Comparison of ENCODE assay signal across 1 cellular context in the genomic region with DNA sequence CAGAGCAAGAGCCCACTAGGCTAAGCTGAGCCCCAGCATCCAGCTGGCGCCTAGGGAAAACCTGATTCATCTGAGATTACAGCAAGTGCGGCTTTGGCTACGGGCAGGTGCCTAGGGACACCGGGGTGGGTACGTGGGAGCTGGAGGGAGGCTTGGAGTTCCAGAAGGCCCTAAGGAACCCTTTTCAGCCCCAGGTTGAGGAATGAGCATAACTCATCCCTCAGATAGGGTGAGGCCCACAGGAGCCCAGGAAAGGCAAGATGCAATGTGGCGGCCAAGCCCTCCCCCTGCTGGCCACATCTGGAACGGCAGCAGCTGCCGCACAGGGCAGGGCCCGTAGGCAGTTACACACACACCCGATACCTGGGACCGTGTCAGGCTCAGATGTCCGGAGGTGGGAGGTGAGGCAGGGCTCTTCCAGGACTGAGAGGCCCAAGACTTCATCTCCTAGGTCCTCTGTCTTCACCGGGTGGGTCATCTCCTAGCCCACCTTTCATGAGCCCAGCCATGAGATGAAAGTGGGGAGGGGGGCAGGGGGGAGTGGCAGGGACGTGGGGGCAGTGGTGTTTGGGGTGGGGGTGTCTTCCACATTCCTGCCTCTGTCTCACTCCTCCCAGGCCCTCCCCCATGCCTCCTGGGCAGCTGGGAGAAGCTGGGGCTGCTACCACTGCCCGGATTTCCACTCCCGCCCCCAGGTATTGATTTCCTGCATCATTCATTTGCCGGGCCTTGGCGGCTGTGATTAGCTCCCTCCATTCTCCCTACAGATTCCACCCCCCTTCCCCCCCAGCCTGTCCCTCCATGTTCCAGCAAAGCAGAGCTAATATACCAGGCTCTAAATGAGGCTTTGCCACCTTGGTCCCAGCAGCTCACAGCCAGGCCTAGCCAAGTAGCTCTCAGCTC.
TF ChIP-seq lines count a peak whose summit lies in the region.

No MANE protein-coding gene starts in this region.

TF ChIP-seq in K562, 482 proteins besides CTCF, POLR2A, EP300 and RAD21 (continued from another document and continues in another):
- TF ChIP-seq, protein P1, sequence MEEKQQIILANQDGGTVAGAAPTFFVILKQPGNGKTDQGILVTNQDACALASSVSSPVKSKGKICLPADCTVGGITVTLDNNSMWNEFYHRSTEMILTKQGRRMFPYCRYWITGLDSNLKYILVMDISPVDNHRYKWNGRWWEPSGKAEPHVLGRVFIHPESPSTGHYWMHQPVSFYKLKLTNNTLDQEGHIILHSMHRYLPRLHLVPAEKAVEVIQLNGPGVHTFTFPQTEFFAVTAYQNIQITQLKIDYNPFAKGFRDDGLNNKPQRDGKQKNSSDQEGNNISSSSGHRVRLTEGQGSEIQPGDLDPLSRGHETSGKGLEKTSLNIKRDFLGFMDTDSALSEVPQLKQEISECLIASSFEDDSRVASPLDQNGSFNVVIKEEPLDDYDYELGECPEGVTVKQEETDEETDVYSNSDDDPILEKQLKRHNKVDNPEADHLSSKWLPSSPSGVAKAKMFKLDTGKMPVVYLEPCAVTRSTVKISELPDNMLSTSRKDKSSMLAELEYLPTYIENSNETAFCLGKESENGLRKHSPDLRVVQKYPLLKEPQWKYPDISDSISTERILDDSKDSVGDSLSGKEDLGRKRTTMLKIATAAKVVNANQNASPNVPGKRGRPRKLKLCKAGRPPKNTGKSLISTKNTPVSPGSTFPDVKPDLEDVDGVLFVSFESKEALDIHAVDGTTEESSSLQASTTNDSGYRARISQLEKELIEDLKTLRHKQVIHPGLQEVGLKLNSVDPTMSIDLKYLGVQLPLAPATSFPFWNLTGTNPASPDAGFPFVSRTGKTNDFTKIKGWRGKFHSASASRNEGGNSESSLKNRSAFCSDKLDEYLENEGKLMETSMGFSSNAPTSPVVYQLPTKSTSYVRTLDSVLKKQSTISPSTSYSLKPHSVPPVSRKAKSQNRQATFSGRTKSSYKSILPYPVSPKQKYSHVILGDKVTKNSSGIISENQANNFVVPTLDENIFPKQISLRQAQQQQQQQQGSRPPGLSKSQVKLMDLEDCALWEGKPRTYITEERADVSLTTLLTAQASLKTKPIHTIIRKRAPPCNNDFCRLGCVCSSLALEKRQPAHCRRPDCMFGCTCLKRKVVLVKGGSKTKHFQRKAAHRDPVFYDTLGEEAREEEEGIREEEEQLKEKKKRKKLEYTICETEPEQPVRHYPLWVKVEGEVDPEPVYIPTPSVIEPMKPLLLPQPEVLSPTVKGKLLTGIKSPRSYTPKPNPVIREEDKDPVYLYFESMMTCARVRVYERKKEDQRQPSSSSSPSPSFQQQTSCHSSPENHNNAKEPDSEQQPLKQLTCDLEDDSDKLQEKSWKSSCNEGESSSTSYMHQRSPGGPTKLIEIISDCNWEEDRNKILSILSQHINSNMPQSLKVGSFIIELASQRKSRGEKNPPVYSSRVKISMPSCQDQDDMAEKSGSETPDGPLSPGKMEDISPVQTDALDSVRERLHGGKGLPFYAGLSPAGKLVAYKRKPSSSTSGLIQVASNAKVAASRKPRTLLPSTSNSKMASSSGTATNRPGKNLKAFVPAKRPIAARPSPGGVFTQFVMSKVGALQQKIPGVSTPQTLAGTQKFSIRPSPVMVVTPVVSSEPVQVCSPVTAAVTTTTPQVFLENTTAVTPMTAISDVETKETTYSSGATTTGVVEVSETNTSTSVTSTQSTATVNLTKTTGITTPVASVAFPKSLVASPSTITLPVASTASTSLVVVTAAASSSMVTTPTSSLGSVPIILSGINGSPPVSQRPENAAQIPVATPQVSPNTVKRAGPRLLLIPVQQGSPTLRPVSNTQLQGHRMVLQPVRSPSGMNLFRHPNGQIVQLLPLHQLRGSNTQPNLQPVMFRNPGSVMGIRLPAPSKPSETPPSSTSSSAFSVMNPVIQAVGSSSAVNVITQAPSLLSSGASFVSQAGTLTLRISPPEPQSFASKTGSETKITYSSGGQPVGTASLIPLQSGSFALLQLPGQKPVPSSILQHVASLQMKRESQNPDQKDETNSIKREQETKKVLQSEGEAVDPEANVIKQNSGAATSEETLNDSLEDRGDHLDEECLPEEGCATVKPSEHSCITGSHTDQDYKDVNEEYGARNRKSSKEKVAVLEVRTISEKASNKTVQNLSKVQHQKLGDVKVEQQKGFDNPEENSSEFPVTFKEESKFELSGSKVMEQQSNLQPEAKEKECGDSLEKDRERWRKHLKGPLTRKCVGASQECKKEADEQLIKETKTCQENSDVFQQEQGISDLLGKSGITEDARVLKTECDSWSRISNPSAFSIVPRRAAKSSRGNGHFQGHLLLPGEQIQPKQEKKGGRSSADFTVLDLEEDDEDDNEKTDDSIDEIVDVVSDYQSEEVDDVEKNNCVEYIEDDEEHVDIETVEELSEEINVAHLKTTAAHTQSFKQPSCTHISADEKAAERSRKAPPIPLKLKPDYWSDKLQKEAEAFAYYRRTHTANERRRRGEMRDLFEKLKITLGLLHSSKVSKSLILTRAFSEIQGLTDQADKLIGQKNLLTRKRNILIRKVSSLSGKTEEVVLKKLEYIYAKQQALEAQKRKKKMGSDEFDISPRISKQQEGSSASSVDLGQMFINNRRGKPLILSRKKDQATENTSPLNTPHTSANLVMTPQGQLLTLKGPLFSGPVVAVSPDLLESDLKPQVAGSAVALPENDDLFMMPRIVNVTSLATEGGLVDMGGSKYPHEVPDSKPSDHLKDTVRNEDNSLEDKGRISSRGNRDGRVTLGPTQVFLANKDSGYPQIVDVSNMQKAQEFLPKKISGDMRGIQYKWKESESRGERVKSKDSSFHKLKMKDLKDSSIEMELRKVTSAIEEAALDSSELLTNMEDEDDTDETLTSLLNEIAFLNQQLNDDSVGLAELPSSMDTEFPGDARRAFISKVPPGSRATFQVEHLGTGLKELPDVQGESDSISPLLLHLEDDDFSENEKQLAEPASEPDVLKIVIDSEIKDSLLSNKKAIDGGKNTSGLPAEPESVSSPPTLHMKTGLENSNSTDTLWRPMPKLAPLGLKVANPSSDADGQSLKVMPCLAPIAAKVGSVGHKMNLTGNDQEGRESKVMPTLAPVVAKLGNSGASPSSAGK (IDR thresholded peaks at IDR 0.05), result no peak
- TF ChIP-seq, protein P2, sequence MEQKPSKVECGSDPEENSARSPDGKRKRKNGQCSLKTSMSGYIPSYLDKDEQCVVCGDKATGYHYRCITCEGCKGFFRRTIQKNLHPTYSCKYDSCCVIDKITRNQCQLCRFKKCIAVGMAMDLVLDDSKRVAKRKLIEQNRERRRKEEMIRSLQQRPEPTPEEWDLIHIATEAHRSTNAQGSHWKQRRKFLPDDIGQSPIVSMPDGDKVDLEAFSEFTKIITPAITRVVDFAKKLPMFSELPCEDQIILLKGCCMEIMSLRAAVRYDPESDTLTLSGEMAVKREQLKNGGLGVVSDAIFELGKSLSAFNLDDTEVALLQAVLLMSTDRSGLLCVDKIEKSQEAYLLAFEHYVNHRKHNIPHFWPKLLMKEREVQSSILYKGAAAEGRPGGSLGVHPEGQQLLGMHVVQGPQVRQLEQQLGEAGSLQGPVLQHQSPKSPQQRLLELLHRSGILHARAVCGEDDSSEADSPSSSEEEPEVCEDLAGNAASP (IDR thresholded peaks at IDR 0.05), result no peak
- TF ChIP-seq GTF2A2 (tag; IDR thresholded peaks at IDR 0.05), result no peak
- no peak for TF ChIP-seq ZNF75A (CRISPR knock-in tag; IDR thresholded peaks at IDR 0.05)
- TF ChIP-seq KLF16 (IDR thresholded peaks at IDR 0.05), result 0 out of 2 replicates have a peak, but pooled peaks have one; percentile 53
- TF ChIP-seq, protein P3, sequence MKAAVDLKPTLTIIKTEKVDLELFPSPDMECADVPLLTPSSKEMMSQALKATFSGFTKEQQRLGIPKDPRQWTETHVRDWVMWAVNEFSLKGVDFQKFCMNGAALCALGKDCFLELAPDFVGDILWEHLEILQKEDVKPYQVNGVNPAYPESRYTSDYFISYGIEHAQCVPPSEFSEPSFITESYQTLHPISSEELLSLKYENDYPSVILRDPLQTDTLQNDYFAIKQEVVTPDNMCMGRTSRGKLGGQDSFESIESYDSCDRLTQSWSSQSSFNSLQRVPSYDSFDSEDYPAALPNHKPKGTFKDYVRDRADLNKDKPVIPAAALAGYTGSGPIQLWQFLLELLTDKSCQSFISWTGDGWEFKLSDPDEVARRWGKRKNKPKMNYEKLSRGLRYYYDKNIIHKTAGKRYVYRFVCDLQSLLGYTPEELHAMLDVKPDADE (conservative IDR thresholded peaks at IDR 0.05; ENCODE audit: control insufficient read depth, low read depth, low read length), result 0 out of 2 replicates have a peak, but pooled peaks have one; percentile 31
- no peak for TF ChIP-seq BCL6 (CRISPR knock-in tag; IDR thresholded peaks at IDR 0.05)
- TF ChIP-seq STAG1 (CRISPR knock-in tag; IDR thresholded peaks at IDR 0.05; ENCODE audit: borderline replicate concordance), result peak; percentile 98
- no peak for TF ChIP-seq NONO (IDR thresholded peaks at IDR 0.05; ENCODE audit: low read depth in 2 of 2, low read length in 1 of 2)
- TF ChIP-seq, protein P4, sequence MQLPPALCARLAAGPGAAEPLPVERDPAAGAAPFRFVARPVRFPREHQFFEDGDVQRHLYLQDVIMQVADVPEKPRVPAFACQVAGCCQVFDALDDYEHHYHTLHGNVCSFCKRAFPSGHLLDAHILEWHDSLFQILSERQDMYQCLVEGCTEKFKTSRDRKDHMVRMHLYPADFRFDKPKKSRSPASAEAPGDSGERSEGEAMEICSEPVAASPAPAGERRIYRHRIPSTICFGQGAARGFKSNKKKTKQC (CRISPR knock-in tag; IDR thresholded peaks at IDR 0.05), result no peak
- TF ChIP-seq, protein P5, sequence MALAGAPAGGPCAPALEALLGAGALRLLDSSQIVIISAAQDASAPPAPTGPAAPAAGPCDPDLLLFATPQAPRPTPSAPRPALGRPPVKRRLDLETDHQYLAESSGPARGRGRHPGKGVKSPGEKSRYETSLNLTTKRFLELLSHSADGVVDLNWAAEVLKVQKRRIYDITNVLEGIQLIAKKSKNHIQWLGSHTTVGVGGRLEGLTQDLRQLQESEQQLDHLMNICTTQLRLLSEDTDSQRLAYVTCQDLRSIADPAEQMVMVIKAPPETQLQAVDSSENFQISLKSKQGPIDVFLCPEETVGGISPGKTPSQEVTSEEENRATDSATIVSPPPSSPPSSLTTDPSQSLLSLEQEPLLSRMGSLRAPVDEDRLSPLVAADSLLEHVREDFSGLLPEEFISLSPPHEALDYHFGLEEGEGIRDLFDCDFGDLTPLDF (CRISPR knock-in tag; IDR thresholded peaks at IDR 0.05), result no peak
- TF ChIP-seq PCBP1 (IDR thresholded peaks at IDR 0.05; ENCODE audit: low read depth, low read length, poor library complexity, severe bottlenecking), result no peak
- 0 out of 4 replicates have a peak, but pooled peaks of 1 of the 2 experiments have one; percentile 34 for TF ChIP-seq FOXA3 (CRISPR knock-in tag; conservative IDR thresholded peaks at IDR 0.05 in 1 of 2, IDR thresholded peaks at IDR 0.05 in 1 of 2)
- TF ChIP-seq ZNF347 (CRISPR knock-in tag; IDR thresholded peaks at IDR 0.05; ENCODE audit: low read depth), result no peak
- no peak for TF ChIP-seq NR4A1 (CRISPR knock-in tag; IDR thresholded peaks at IDR 0.05)
- TF ChIP-seq NR4A1 (tag; IDR thresholded peaks at IDR 0.05), result no peak
- TF ChIP-seq ZBTB1 (CRISPR knock-in tag; IDR thresholded peaks at IDR 0.05; ENCODE audit: borderline replicate concordance, low read depth), result no peak
- TF ChIP-seq, protein P6, sequence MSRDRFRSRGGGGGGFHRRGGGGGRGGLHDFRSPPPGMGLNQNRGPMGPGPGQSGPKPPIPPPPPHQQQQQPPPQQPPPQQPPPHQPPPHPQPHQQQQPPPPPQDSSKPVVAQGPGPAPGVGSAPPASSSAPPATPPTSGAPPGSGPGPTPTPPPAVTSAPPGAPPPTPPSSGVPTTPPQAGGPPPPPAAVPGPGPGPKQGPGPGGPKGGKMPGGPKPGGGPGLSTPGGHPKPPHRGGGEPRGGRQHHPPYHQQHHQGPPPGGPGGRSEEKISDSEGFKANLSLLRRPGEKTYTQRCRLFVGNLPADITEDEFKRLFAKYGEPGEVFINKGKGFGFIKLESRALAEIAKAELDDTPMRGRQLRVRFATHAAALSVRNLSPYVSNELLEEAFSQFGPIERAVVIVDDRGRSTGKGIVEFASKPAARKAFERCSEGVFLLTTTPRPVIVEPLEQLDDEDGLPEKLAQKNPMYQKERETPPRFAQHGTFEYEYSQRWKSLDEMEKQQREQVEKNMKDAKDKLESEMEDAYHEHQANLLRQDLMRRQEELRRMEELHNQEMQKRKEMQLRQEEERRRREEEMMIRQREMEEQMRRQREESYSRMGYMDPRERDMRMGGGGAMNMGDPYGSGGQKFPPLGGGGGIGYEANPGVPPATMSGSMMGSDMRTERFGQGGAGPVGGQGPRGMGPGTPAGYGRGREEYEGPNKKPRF (IDR thresholded peaks at IDR 0.05; ENCODE audit: low read depth, low read length), result no peak
- TF ChIP-seq, protein P7, sequence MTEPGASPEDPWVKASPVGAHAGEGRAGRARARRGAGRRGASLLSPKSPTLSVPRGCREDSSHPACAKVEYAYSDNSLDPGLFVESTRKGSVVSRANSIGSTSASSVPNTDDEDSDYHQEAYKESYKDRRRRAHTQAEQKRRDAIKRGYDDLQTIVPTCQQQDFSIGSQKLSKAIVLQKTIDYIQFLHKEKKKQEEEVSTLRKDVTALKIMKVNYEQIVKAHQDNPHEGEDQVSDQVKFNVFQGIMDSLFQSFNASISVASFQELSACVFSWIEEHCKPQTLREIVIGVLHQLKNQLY (CRISPR knock-in tag; conservative IDR thresholded peaks at IDR 0.05), result no peak
- no peak for TF ChIP-seq GABPA (tag; conservative IDR thresholded peaks at IDR 0.05; ENCODE audit: low read depth)
- TF ChIP-seq, protein P8, sequence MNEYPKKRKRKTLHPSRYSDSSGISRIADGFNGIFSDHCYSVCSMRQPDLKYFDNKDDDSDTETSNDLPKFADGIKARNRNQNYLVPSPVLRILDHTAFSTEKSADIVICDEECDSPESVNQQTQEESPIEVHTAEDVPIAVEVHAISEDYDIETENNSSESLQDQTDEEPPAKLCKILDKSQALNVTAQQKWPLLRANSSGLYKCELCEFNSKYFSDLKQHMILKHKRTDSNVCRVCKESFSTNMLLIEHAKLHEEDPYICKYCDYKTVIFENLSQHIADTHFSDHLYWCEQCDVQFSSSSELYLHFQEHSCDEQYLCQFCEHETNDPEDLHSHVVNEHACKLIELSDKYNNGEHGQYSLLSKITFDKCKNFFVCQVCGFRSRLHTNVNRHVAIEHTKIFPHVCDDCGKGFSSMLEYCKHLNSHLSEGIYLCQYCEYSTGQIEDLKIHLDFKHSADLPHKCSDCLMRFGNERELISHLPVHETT (CRISPR knock-in tag; conservative IDR thresholded peaks at IDR 0.05 in 1 of 2, IDR thresholded peaks at IDR 0.05 in 1 of 2), result no peak
- TF ChIP-seq ZNF780A (CRISPR knock-in tag; IDR thresholded peaks at IDR 0.05), result no peak
- no peak for TF ChIP-seq IRF2 (CRISPR knock-in tag; IDR thresholded peaks at IDR 0.05)
- TF ChIP-seq ZNF212 (CRISPR knock-in tag; IDR thresholded peaks at IDR 0.05), result no peak
- TF ChIP-seq, protein P9, sequence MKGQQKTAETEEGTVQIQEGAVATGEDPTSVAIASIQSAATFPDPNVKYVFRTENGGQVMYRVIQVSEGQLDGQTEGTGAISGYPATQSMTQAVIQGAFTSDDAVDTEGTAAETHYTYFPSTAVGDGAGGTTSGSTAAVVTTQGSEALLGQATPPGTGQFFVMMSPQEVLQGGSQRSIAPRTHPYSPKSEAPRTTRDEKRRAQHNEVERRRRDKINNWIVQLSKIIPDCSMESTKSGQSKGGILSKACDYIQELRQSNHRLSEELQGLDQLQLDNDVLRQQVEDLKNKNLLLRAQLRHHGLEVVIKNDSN (CRISPR knock-in tag; IDR thresholded peaks at IDR 0.05), result peak; percentile 31; the same call in 1 of the 2 replicates
- 0 out of 2 replicates have a peak, but pooled peaks have one; percentile 17 for TF ChIP-seq ATF7 (IDR thresholded peaks at IDR 0.05)
- TF ChIP-seq, protein P10, sequence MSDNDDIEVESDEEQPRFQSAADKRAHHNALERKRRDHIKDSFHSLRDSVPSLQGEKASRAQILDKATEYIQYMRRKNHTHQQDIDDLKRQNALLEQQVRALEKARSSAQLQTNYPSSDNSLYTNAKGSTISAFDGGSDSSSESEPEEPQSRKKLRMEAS (CRISPR knock-in tag; IDR thresholded peaks at IDR 0.05), result 0 out of 2 replicates have a peak, but pooled peaks have one; percentile 48
